ENCODE assay signal across 2 cellular contexts in genomic region chr3:61580982-61581654, GRCh38.
TF ChIP-seq lines count a peak whose summit lies in the region.

No MANE protein-coding gene starts in this region.

TF ChIP-seq in GM23338, 12 proteins besides CTCF, POLR2A, EP300 and RAD21:
- TF ChIP-seq EZH2 (IDR thresholded peaks at IDR 0.05; ENCODE audit: low read depth, unreplicated experiment) (no peak), NANOG (IDR thresholded peaks at IDR 0.05; ENCODE audit: borderline replicate concordance) (no peak), ETS1 (IDR thresholded peaks at IDR 0.05) (no peak), ZNF114 (CRISPR knock-in tag; IDR thresholded peaks at IDR 0.05) (no peak), JUNB (IDR thresholded peaks at IDR 0.05; ENCODE audit: unreplicated experiment) (no peak), POLR2AphosphoS5 (IDR thresholded peaks at IDR 0.05; ENCODE audit: low read depth) (no peak), STAT1 (IDR thresholded peaks at IDR 0.05; ENCODE audit: unreplicated experiment) (no peak)

TF ChIP-seq in H1, 55 proteins besides CTCF, POLR2A, EP300 and RAD21:
- TF ChIP-seq TCF12 (IDR thresholded peaks at IDR 0.05; ENCODE audit: low read depth, low read length), result no peak
